ENCODE assay signal across 27 cellular contexts in the genomic region with DNA sequence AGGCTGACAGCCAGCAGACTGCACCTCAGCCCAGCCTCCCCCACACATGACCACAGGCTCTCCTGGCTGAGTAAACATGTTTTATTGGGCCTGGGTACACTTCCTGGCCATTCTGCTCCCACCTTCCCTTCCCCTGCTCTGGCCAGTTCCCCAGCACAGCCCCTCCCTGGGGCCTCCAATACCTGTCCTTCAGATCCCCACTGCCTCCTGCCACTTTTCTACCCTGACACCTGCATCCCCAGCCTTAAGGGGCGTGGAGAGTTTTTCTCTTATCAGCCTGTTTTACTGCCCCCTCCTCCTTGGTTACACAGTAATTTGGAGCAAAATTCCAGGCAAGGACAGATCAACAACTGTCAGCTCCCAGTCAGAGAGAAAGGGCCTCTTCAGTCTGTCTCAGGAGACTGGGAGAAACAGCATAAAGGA. TPM values are rescaled to one million over a fixed set of nuclear protein-coding genes. Genes with fewer than 3 reads are reported as not detected.
A peak's percentile ranks its signal among the peaks of the same experiment; 100 is the strongest.
DNase-seq lines count a peak whose midpoint lies in the region; ATAC-seq, FAIRE-seq and TF ChIP-seq lines count a peak whose summit lies in the region.
"Had no signal": no experiment of that assay in that cellular context is flagged by ENCODE, and none has a peak within 500 bp of the region (broad histone marks: within the 10 kb centered on the region; RNA-seq: fewer than 3 reads in every experiment).

Gene ISX, plus strand, starts transcription at position 363 of the 423 bp plus-strand sequence. CDS start 930 bp downstream, outside the sequence.

- H3K4me1 Mint-ChIP-seq in mesothelial cell of epicardium = peaks cover 30% of the 10 kb centered on the region

- H3K27me3 ChIP-seq in HepG2 (ENCODE audit: control insufficient read depth in 1 of 2, insufficient read depth in 2 of 2, low read length in 2 of 2) (no peaks in the 10 kb centered on the region), right lobe of liver (no peaks in the 10 kb centered on the region), PC-3 (ENCODE audit: low read length) (no peaks in the 10 kb centered on the region)
- H3K27me3 ChIP-seq: BE2C, suprapubic skin had no signal

- H3K79me2 ChIP-seq in HepG2 (ENCODE audit: insufficient read depth, low read length) (no peaks in the 10 kb centered on the region), PC-3 (ENCODE audit: low read length) (no peaks in the 10 kb centered on the region)

- H3K4me3 ChIP-seq in HepG2 (replicated peaks in 1 of 3; ENCODE audit: insufficient read depth in 1 of 3, low read depth in 2 of 3, low read length in 3 of 3) (peak within 1 kb of the TSS; percentile 26 to 64 (median 38); a peak in 5 of 6 replicates), right lobe of liver (no peak within 1 kb of the TSS), PC-3 (ENCODE audit: low read length) (no peak within 1 kb of the TSS)
- H3K4me3 ChIP-seq: suprapubic skin had no signal

- TF ChIP-seq RAD21 in HepG2 (CRISPR knock-in tag; IDR thresholded peaks at IDR 0.05) = no peak

- no peaks in the 10 kb centered on the region for H3K36me3 ChIP-seq in HepG2 (replicated peaks in 1 of 2; ENCODE audit: control insufficient read depth in 1 of 2, insufficient read depth in 2 of 2, low read length in 2 of 2)
- no peaks in the 10 kb centered on the region for H3K36me3 ChIP-seq in right lobe of liver
- no peaks in the 10 kb centered on the region for H3K36me3 ChIP-seq in PC-3 (ENCODE audit: low read depth, low read length)
- H3K36me3 ChIP-seq: BE2C, suprapubic skin had no signal

- 0% methylated on average over 1 of the region's 1 CpG for WGBS in HepG2 (ENCODE audit: low lambda C conversion rate)
- 26% methylated on average over 1 of the region's 1 CpG for WGBS in right lobe of liver (ENCODE audit: insufficient coverage, low coverage, low lambda C conversion rate, missing lambda C conversion rate)

- CTCF ChIA-PET in HepG2 (lab: Yijun Ruan, JAX; ENCODE audit: low intra/inter-chr PET ratio, low total read pairs) (no interaction called here), PC-3 (lab: Charles Lee) (no interaction called here)

- POLR2A ChIA-PET in HepG2 (lab: Yijun Ruan, JAX) (no interaction called here), PC-3 (lab: Charles Lee; ENCODE audit: unreplicated experiment) (no interaction called here)

- H3K9ac ChIP-seq in HepG2 (ENCODE audit: insufficient read depth, low read depth, low read length) = peak within 1 kb of the TSS; percentile 53; the same call in 1 of the 2 replicates
- no peak within 1 kb of the TSS for H3K9ac ChIP-seq in PC-3 (ENCODE audit: low read length)

- DNase-seq in HepG2 (ENCODE audit: low spot score) (peak; percentile 54), right lobe of liver (no peak), PC-3 (peak; percentile 9), mesothelial cell of epicardium (ENCODE audit: low spot score in 2 of 2, unreplicated experiment in 2 of 2) (no peak), urothelium cell line (ENCODE audit: low spot score) (peak; percentile 46)
- DNase-seq in stimulated activated naive CD4-positive, alpha-beta T cell (lab: John Stamatoyannopoulos, UW) = no peak
- DNase-seq in effector CD4-positive, alpha-beta T cell = no peak
- DNase-seq: activated CD4-positive, alpha-beta T cell treated with anti-CD3 and anti-CD28 coated beads, Interleukin-2, amount 50 U/mL, for 1 hour; activated CD8-positive, alpha-beta memory T cell treated with anti-CD3 and anti-CD28 coated beads, Interleukin-2, amount 50 U/mL, for 48 hours; BE2C; Calu3; glutamatergic neuron; Karpas-422; left cardiac atrium; NCI-H1105 treated with DMSO at 0.1 percent for 48 hours; NCI-H526 treated with DMSO at 0.1 percent for 48 hours; retina; SIG-M5; stimulated activated CD8-positive, alpha-beta memory T cell treated with anti-CD3 and anti-CD28 coated beads, Interleukin-4, amount 100 ng/mL, for 48 hours; T-helper 1 cell had no signal

- no peaks in the 10 kb centered on the region for H3K36me3 Mint-ChIP-seq in mesothelial cell of epicardium

- no peak for TF ChIP-seq CTCF in HepG2 (CRISPR knock-in tag; IDR thresholded peaks at IDR 0.05)
- TF ChIP-seq CTCF in right lobe of liver (IDR thresholded peaks at IDR 0.05) = no peak
- TF ChIP-seq CTCF in PC-3 (conservative IDR thresholded peaks at IDR 0.05; ENCODE audit: low read depth, low read length) = no peak
- TF ChIP-seq CTCF in mesothelial cell of epicardium (IDR thresholded peaks at IDR 0.05; ENCODE audit: unreplicated experiment) = no peak

- H3K4me1 ChIP-seq in HepG2 (ENCODE audit: insufficient read depth, low read length) (peaks cover 67% of the 10 kb centered on the region), right lobe of liver (no peaks in the 10 kb centered on the region), PC-3 (ENCODE audit: insufficient read depth, low read length) (0 out of 2 replicates have a peak, but pooled peaks cover 5% of the 10 kb centered on the region)
- H3K4me1 ChIP-seq: BE2C, suprapubic skin had no signal

- FAIRE-seq in HepG2 (lab: Jason Lieb, UNC) = peak; percentile 78
- no peak for FAIRE-seq in urothelium cell line (lab: Jason Lieb, UNC)
- FAIRE-seq: A204.1, colon, endometrium, H1 had no signal

- H2AFZ ChIP-seq in HepG2 (ENCODE audit: low read length) (no peak within 1 kb of the TSS), PC-3 (ENCODE audit: low read length) (no peak within 1 kb of the TSS)

- BruUV-seq in HepG2 (replicated peaks; lab: Mats Ljungman, UMichigan) = no TSS peak
- no TSS peak for BruUV-seq in PC-3 (replicated peaks; lab: Mats Ljungman, UMichigan)

- H3K27ac ChIP-seq in HepG2 (ENCODE audit: extremely low read length, insufficient read depth, low read length) (peak within 1 kb of the TSS; percentile 54), right lobe of liver (no peak within 1 kb of the TSS), PC-3 (ENCODE audit: low read length) (no peak within 1 kb of the TSS)
- H3K27ac ChIP-seq: suprapubic skin had no signal

- ATAC-seq in HepG2 (peak; percentile 76), right lobe of liver (no peak), PC-3 (no peak), SK-N-SH treated with all-trans-retinoic acid at 6 μM for 48 hours (no peak)
- ATAC-seq: left cardiac atrium had no signal

- in situ Hi-C loops in HepG2 (cut with HindIII; ENCODE audit: extremely low pct_ligation_motif_present, low pct_unique_long_range_greater_than_20kb) = no loop called here

- no peaks in the 10 kb centered on the region for H3F3A ChIP-seq in PC-3 (ENCODE audit: low read length, unreplicated experiment)

- H3K9me3 ChIP-seq in HepG2 (ENCODE audit: low read length) = no peaks in the 10 kb centered on the region
- no peaks in the 10 kb centered on the region for H3K9me3 ChIP-seq in right lobe of liver
- H3K9me3 ChIP-seq in PC-3 (ENCODE audit: low read length) = no peaks in the 10 kb centered on the region
- H3K9me3 ChIP-seq: BE2C, suprapubic skin had no signal

- H3K9me3 Mint-ChIP-seq in mesothelial cell of epicardium = peaks cover 5% of the 10 kb centered on the region

- H3K9me2 ChIP-seq in PC-3 (replicated peaks; ENCODE audit: low read length) = no peaks in the 10 kb centered on the region

- no peaks in the 10 kb centered on the region for H3K27me3 Mint-ChIP-seq in mesothelial cell of epicardium (ENCODE audit: low read depth)

- peak within 1 kb of the TSS; percentile 38 for H3K4me3 Mint-ChIP-seq in mesothelial cell of epicardium

- TF ChIP-seq EP300 in HepG2 (IDR thresholded peaks at IDR 0.05; ENCODE audit: low read depth in 2 of 2, low read length in 2 of 2) (no peak; a peak in 1 of 4 replicates), HepG2 (CRISPR knock-in tag; IDR thresholded peaks at IDR 0.05; ENCODE audit: borderline replicate concordance) (no peak)

- H3K4me2 ChIP-seq in HepG2 (ENCODE audit: low read depth, low read length) (peak within 1 kb of the TSS; percentile 73), PC-3 (ENCODE audit: low read length) (no peak within 1 kb of the TSS)

- peak within 1 kb of the TSS; percentile 90 for H3K27ac Mint-ChIP-seq in mesothelial cell of epicardium

- intact Hi-C loops in HepG2 (cut with micrococcal nuclease; ENCODE audit: unreplicated experiment) = no loop called here
- intact Hi-C loops in right lobe of liver (cut with DNase I) = no loop called here
- intact Hi-C loops in PC-3 (cut with micrococcal nuclease) = no loop called here

- TF ChIP-seq POLR2A in HepG2 (IDR thresholded peaks at IDR 0.05; ENCODE audit: insufficient read depth in 1 of 2, low read depth in 2 of 2, low read length in 2 of 2) (no peak), right lobe of liver (IDR thresholded peaks at IDR 0.05) (no peak)

- H4K20me1 ChIP-seq in HepG2 (ENCODE audit: insufficient read depth, low read length) = no peaks in the 10 kb centered on the region
- H4K20me1 ChIP-seq in PC-3 (ENCODE audit: low read length) = no peaks in the 10 kb centered on the region

TF ChIP-seq in HepG2, 621 proteins besides CTCF, POLR2A, EP300 and RAD21 (continues in another document):
- TF ChIP-seq IRF2 (CRISPR knock-in tag; IDR thresholded peaks at IDR 0.05) = peak; percentile 26; the same call in 1 of the 2 replicates

TF ChIP-seq in SK-N-SH treated with all-trans-retinoic acid at 6 μM for 48 hours, 23 proteins besides CTCF, POLR2A, EP300 and RAD21 (continues in another document):
- TF ChIP-seq ISL1 (CRISPR knock-in tag; IDR thresholded peaks at IDR 0.05) (no peak), GLIS3 (CRISPR knock-in tag; IDR thresholded peaks at IDR 0.05) (no peak)

RNA-seq across cellular contexts. Expression of gene ISX, which starts in this region (rescaled TPM):
- total RNA-seq in HepG2 (2016; rRNA removed; fragmentation: Illumina TruSeq; extraction: Trizol) (1.8 and 3.0 TPM in 2 replicates), right lobe of liver (not detected), PC-3 (2014; rRNA removed) (not detected in 2 replicates), mesothelial cell of epicardium (1.9 to 2.6 TPM (median 2.5 TPM) in 3 replicates)
- 0.30 and 0.44 TPM in 2 replicates for total RNA-seq in HepG2 (2016; cell fraction: cytosol; rRNA removed; fragmentation: Illumina TruSeq; extraction: Trizol; ENCODE audit: low read depth)
- 2.1 and 3.1 TPM in 2 replicates for total RNA-seq in HepG2 (2016; cell fraction: insoluble cytoplasmic fraction; rRNA removed; fragmentation: Illumina TruSeq; extraction: Trizol)
- 1.0 and 1.8 TPM in 2 replicates for total RNA-seq in HepG2 (2016; cell fraction: membrane; rRNA removed; fragmentation: Illumina TruSeq; extraction: Trizol)
- 1.4 and 1.7 TPM in 2 replicates for total RNA-seq in HepG2 (2016; cell fraction: nucleus; rRNA removed; fragmentation: Illumina TruSeq; extraction: Trizol)
- 1.4 TPM in 2 replicates for polyA plus RNA-seq in HepG2 (2011; rRNA removed)
- 1.2 TPM in 2 replicates for polyA plus RNA-seq in HepG2 (2011; cell fraction: cytosol; rRNA removed)
- polyA plus RNA-seq in HepG2 (2011; cell fraction: nucleus; rRNA removed) = 0.88 and 1.2 TPM in 2 replicates
- polyA plus RNA-seq in HepG2 (2012) = 2.0 and 3.0 TPM in 2 replicates
- 0.20 and 0.23 TPM in 2 replicates for polyA plus RNA-seq in HepG2 (2016; cell fraction: cytosol; fragmentation: Illumina TruSeq; extraction: Trizol; ENCODE audit: low read depth)
- polyA plus RNA-seq in HepG2 (2016; cell fraction: insoluble cytoplasmic fraction; fragmentation: Illumina TruSeq; extraction: Trizol; ENCODE audit: low read depth) = 2.5 and 2.7 TPM in 2 replicates
- polyA plus RNA-seq in HepG2 (2016; cell fraction: membrane; fragmentation: Illumina TruSeq; extraction: Trizol; ENCODE audit: low read depth) = 0.49 and 0.70 TPM in 2 replicates
- 1.5 and 1.6 TPM in 2 replicates for polyA plus RNA-seq in HepG2 (2016; cell fraction: nucleus; fragmentation: Illumina TruSeq; extraction: Trizol; ENCODE audit: insufficient read depth, low read depth)
- 3.5 TPM in 1 of 2 replicates, not detected in the other for polyA minus RNA-seq in HepG2 (2011; rRNA and poly(A)+ RNA removed; ENCODE audit: low replicate concordance)
- 1.2 TPM in 2 replicates for polyA minus RNA-seq in HepG2 (2011; cell fraction: cytosol; rRNA and poly(A)+ RNA removed)
- polyA minus RNA-seq in HepG2 (2011; cell fraction: nucleus; rRNA and poly(A)+ RNA removed) = 0.77 and 2.6 TPM in 2 replicates
- total RNA-seq: Calu3, G401, H1, left cardiac atrium, suprapubic skin had no signal
- polyA plus RNA-seq: H1 had no signal

Comparison
In these comparisons a context has a peak if more than half of its experiments do, and no peak if none do; other contexts are left out.
1. DNase-seq: peak in HepG2 (single experiment) and urothelium cell line (single experiment); none in right lobe of liver (0 of 3), mesothelial cell of epicardium (0 of 2), stimulated activated naive CD4-positive, alpha-beta T cell (0 of 6) and effector CD4-positive, alpha-beta T cell (single experiment).
2. H3K4me3 ChIP-seq: peak in HepG2 (3 of 3); none in right lobe of liver (0 of 3) and PC-3 (single experiment).
3. Peak in DNase-seq in PC-3; RNA of the gene not detected or under 1 TPM.
4. Of the 2 proteins assayed by ChIP-seq in both HepG2 and SK-N-SH treated with all-trans-retinoic acid at 6 μM for 48 hours: peak only in HepG2: PATZ1; only in SK-N-SH treated with all-trans-retinoic acid at 6 μM for 48 hours: none; in both: none; in neither: 1.